Comparison of ENCODE assay signal across 9 cellular contexts in the genomic region with DNA sequence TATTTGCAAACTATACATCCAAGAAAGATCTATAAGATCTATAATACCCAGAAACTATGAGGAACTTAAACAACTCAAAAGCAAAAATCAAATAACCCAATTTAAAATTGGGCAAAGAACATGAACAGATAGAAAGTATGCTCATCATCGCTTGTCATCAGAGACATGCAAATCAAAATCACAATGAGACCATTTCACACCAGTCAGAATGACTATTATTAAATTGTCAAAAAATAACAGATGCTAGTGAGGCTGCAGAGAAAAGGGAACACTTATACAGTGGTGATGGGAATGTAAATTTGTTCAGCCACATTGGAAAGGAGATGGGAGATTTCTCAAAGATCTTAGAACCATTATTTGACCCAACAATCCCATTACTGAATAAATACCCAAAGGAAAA.
"Had no signal": no experiment of that assay in that cellular context is flagged by ENCODE, and none has a peak within 500 bp of the region (broad histone marks: within the 10 kb centered on the region; RNA-seq: fewer than 3 reads in every experiment).

No MANE protein-coding gene starts in this region.

- H2AFZ ChIP-seq: GM23248, GM23338 had no signal

- H3K4me3 ChIP-seq: GM23248, GM23338, HAP-1 had no signal

- H3K9me3 ChIP-seq: HAP-1 had no signal

- ATAC-seq: GM23338, HCT116 had no signal

- H3K9ac ChIP-seq: GM23248 had no signal

- H3K4me2 ChIP-seq: GM23338 had no signal

- DNase-seq: GM23248, GOT3, H7, H9, HCEC 1CT, HFFc6 had no signal

- H3K27ac ChIP-seq: GM23248 had no signal

- H3K36me3 ChIP-seq: HAP-1 had no signal
